ENCODE assay signal across 18 cellular contexts in genomic region chr9:28001096-28001495, GRCh38.
DNase-seq lines count a peak whose midpoint lies in the region; ATAC-seq and TF ChIP-seq lines count a peak whose summit lies in the region.
"Had no signal": no experiment of that assay in that cellular context is flagged by ENCODE, and none has a peak within 500 bp of the region (broad histone marks: within the 10 kb centered on the region; RNA-seq: fewer than 3 reads in every experiment).

No MANE protein-coding gene starts in this region.

- no peaks in the 10 kb centered on the region; the same call in 1 of the 2 replicates for H3K9me2 ChIP-seq in GM23338 (ENCODE audit: insufficient read depth)

- POLR2A ChIA-PET in WTC11 (lab: Charles Lee): no interaction called here
- POLR2A ChIA-PET in CD8-positive, alpha-beta memory T cell (lab: Charles Lee): no interaction called here

- ATAC-seq in GM23338 (peak; percentile 55), WTC11 (peak; percentile 67)
- ATAC-seq: HepG2 had no signal

- no peak overlapping the region for H2AFZ ChIP-seq in GM23338

- H3K27me3 Mint-ChIP-seq in GM23338 (ENCODE audit: insufficient read depth, low read depth, poor library complexity) (no peaks in the 10 kb centered on the region), WTC11 (ENCODE audit: low read depth) (no peaks in the 10 kb centered on the region), progenitor cell of endocrine pancreas (no peaks in the 10 kb centered on the region)
- no peaks in the 10 kb centered on the region for H3K27me3 Mint-ChIP-seq in CD8-positive, alpha-beta memory T cell
- H3K27me3 Mint-ChIP-seq: B cell; CD4-positive, alpha-beta memory T cell had no signal

- CTCF ChIA-PET in WTC11 (lab: Charles Lee): no interaction called here
- CTCF ChIA-PET in CD8-positive, alpha-beta memory T cell (lab: Charles Lee): no interaction called here

- no peak overlapping the region for H3K27ac ChIP-seq in GM23338 (ENCODE audit: low read depth)
- H3K27ac ChIP-seq in CD8-positive, alpha-beta memory T cell (ENCODE audit: low read depth, low read length): no peak overlapping the region
- H3K27ac ChIP-seq: C4-2B had no signal

- H3K9me3 ChIP-seq in CD8-positive, alpha-beta memory T cell (ENCODE audit: low read length): no peaks in the 10 kb centered on the region

- no peak overlapping the region for H3K4me3 ChIP-seq in GM23338
- H3K4me3 ChIP-seq in CD8-positive, alpha-beta memory T cell (ENCODE audit: low read length): no peak overlapping the region

- H3K4me2 ChIP-seq in GM23338: no peak overlapping the region

- peaks cover 2% of the 10 kb centered on the region; the same call in 2 of the 3 replicates for H3K4me1 Mint-ChIP-seq in GM23338
- peaks cover 13% of the 10 kb centered on the region; the same call in 1 of the 2 replicates for H3K4me1 Mint-ChIP-seq in WTC11
- H3K4me1 Mint-ChIP-seq in CD8-positive, alpha-beta memory T cell: no peaks in the 10 kb centered on the region
- no peaks in the 10 kb centered on the region for H3K4me1 Mint-ChIP-seq in progenitor cell of endocrine pancreas (ENCODE audit: low read depth)
- H3K4me1 Mint-ChIP-seq: B cell; CD4-positive, alpha-beta memory T cell had no signal

- TF ChIP-seq CTCF in GM23338 (conservative IDR thresholded peaks at IDR 0.05; ENCODE audit: low read depth in 2 of 2) (no peak), WTC11 (IDR thresholded peaks at IDR 0.05) (no peak), progenitor cell of endocrine pancreas (IDR thresholded peaks at IDR 0.05; ENCODE audit: unreplicated experiment) (no peak)

- H3K79me2 ChIP-seq in GM23338 (replicated peaks; ENCODE audit: insufficient read depth): no peaks in the 10 kb centered on the region

- no peaks in the 10 kb centered on the region; the same call in 1 of the 2 replicates for H3K4me1 ChIP-seq in GM23338 (ENCODE audit: insufficient read depth)
- no peaks in the 10 kb centered on the region for H3K4me1 ChIP-seq in CD8-positive, alpha-beta memory T cell (ENCODE audit: insufficient read depth, low read length)

- no peaks in the 10 kb centered on the region for H3K9me3 Mint-ChIP-seq in GM23338
- peaks cover 3% of the 10 kb centered on the region; the same call in 1 of the 2 replicates for H3K9me3 Mint-ChIP-seq in WTC11
- H3K9me3 Mint-ChIP-seq in CD8-positive, alpha-beta memory T cell: peaks cover 0 to 11% (median 4%) of the 10 kb centered on the region in 5 donors
- peaks cover 3% of the 10 kb centered on the region for H3K9me3 Mint-ChIP-seq in progenitor cell of endocrine pancreas (ENCODE audit: low read depth)

- no peak overlapping the region for H3K27ac Mint-ChIP-seq in GM23338
- H3K27ac Mint-ChIP-seq in WTC11: no peak overlapping the region
- H3K27ac Mint-ChIP-seq in CD8-positive, alpha-beta memory T cell: no peak overlapping the region
- H3K27ac Mint-ChIP-seq in progenitor cell of endocrine pancreas: no peak overlapping the region
- H3K27ac Mint-ChIP-seq: B cell; CD4-positive, alpha-beta memory T cell; HFFc6 had no signal

- H4K20me1 ChIP-seq in GM23338 (replicated peaks; ENCODE audit: insufficient read depth): no peaks in the 10 kb centered on the region

- no peaks in the 10 kb centered on the region for H3F3A ChIP-seq in GM23338 (replicated peaks; ENCODE audit: low read depth)

- H3K36me3 Mint-ChIP-seq in GM23338 (ENCODE audit: low read depth): no peaks in the 10 kb centered on the region
- no peaks in the 10 kb centered on the region for H3K36me3 Mint-ChIP-seq in WTC11
- no peaks in the 10 kb centered on the region for H3K36me3 Mint-ChIP-seq in CD8-positive, alpha-beta memory T cell
- H3K36me3 Mint-ChIP-seq in progenitor cell of endocrine pancreas (ENCODE audit: insufficient read depth): no peaks in the 10 kb centered on the region
- H3K36me3 Mint-ChIP-seq: CD4-positive, alpha-beta memory T cell had no signal

- H3K36me3 ChIP-seq in GM23338 (ENCODE audit: insufficient read depth): no peaks in the 10 kb centered on the region
- H3K36me3 ChIP-seq in CD8-positive, alpha-beta memory T cell (ENCODE audit: insufficient read depth, low read length): no peaks in the 10 kb centered on the region

- H3K27me3 ChIP-seq in GM23338 (ENCODE audit: insufficient read depth): no peaks in the 10 kb centered on the region
- H3K27me3 ChIP-seq in CD8-positive, alpha-beta memory T cell (ENCODE audit: insufficient read depth, low read length, poor library complexity, severe bottlenecking): no peaks in the 10 kb centered on the region

- H3K4me3 Mint-ChIP-seq in GM23338: no peak overlapping the region
- H3K4me3 Mint-ChIP-seq in WTC11: no peak overlapping the region
- no peak overlapping the region for H3K4me3 Mint-ChIP-seq in CD8-positive, alpha-beta memory T cell
- H3K4me3 Mint-ChIP-seq in progenitor cell of endocrine pancreas (ENCODE audit: low read depth): no peak overlapping the region
- H3K4me3 Mint-ChIP-seq: B cell; CD4-positive, alpha-beta memory T cell; HFFc6 had no signal

- peak; percentile 27 for DNase-seq in GM23338 (ENCODE audit: low spot score)
- DNase-seq in WTC11 (ENCODE audit: low spot score): no peak
- DNase-seq in islet precursor cell: peak; percentile 63
- DNase-seq in CD8-positive, alpha-beta memory T cell: no peak
- no peak for DNase-seq in NCI-H1048 (lab: John Stamatoyannopoulos, UW)
- no peak for DNase-seq in NCI-H2196 (lab: John Stamatoyannopoulos, UW; ENCODE audit: unreplicated experiment)
- DNase-seq in progenitor cell of endocrine pancreas (ENCODE audit: low spot score, unreplicated experiment): no peak
- DNase-seq: CD4-positive, alpha-beta memory T cell; COR-L47; DMS153; DMS79 treated with DMSO at 0.1 percent for 48 hours; EL; GDM1; HCEC 1CT; HFFc6 had no signal

TF ChIP-seq in GM23338, 12 proteins besides CTCF, POLR2A, EP300 and RAD21 (continues in another document):
- TF ChIP-seq NANOG (IDR thresholded peaks at IDR 0.05; ENCODE audit: borderline replicate concordance) (no peak), ETS1 (IDR thresholded peaks at IDR 0.05) (no peak)

TF ChIP-seq in WTC11, 78 proteins besides CTCF, POLR2A, EP300 and RAD21:
- no peak for TF ChIP-seq ETV6 (CRISPR knock-in tag; IDR thresholded peaks at IDR 0.05)
- no peak for TF ChIP-seq ATF3 (CRISPR knock-in tag; conservative IDR thresholded peaks at IDR 0.05)
- TF ChIP-seq NFE2L1 (CRISPR knock-in tag; IDR thresholded peaks at IDR 0.05): no peak
- TF ChIP-seq ZNF423 (CRISPR knock-in tag; IDR thresholded peaks at IDR 0.05): no peak
- no peak for TF ChIP-seq ELF4 (CRISPR knock-in tag; IDR thresholded peaks at IDR 0.05; ENCODE audit: low read depth)

Comparison
In these comparisons a context has a peak if more than half of its experiments do, and no peak if none do; other contexts are left out.
1. DNase-seq: peak in GM23338 (single experiment) and islet precursor cell (single experiment); none in WTC11 (single experiment), CD8-positive, alpha-beta memory T cell (0 of 5), NCI-H1048 (single experiment), NCI-H2196 (single experiment) and progenitor cell of endocrine pancreas (single experiment).